Comparison of ENCODE assay signal across 26 cellular contexts in the genomic region with DNA sequence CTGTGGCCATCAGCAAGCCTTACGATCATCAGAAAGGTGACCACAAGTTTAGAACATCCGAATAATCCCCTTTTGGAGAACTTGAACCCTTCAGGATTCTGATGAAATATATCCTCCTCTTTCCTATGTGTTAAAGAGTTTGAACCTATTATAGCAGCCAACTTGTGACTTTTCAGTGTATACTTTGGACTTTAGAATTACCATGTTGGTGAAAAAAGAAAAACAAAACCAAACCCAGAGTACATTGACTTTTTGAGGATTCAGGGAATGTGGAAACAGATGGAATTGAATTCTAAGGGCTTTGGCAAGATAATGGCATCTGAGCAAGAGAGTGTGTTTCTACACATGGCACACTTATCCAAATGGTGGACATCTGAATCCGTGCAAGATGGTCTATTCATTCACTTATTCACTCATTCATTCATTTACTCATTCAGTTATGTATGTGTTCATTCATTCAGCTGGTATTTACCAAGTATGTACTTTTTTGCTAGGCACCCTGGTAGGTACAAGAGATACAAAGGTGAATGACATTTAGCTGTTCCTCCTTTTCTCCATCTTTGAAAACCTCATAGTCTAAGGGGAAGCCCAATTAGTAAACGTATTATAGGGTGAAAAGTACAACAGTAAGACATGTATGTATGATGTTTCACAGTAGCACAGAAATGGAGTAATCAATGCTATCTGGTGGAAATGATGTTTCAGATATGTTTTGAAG.
DNase-seq lines count a peak whose midpoint lies in the region; ATAC-seq and TF ChIP-seq lines count a peak whose summit lies in the region.
"Had no signal": no experiment of that assay in that cellular context is flagged by ENCODE, and none has a peak within 500 bp of the region (broad histone marks: within the 10 kb centered on the region; RNA-seq: fewer than 3 reads in every experiment).

No MANE protein-coding gene starts in this region.

- no peak for TF ChIP-seq CTCF in thoracic aorta (IDR thresholded peaks at IDR 0.05)

- no peak overlapping the region for H3K4me3 ChIP-seq in thoracic aorta
- H3K4me3 ChIP-seq: K562, SJCRH30 had no signal

- peaks cover 19 to 82% of the 10 kb centered on the region in 2 donors for H3K4me1 ChIP-seq in thoracic aorta (ENCODE audit: control insufficient read depth in 1 of 2, low read depth in 2 of 2)
- H3K4me1 ChIP-seq: BE2C, SJCRH30 had no signal

- ATAC-seq in GM18867 (IDR thresholded peaks at IDR 0.05; ENCODE audit: unreplicated experiment) (peak; percentile 19), HG03342 (IDR thresholded peaks at IDR 0.05; ENCODE audit: unreplicated experiment) (peak; percentile 32), left lobe of liver (peak; percentile 70), thoracic aorta (ENCODE audit: insufficient number of reproducible peaks, low FRiP score, low read depth) (no peak)
- ATAC-seq: K562, PC-3 had no signal

- H3K27ac ChIP-seq in thoracic aorta, result peak overlapping the region; percentile 74 to 80
- H3K27ac ChIP-seq: SJCRH30 had no signal

- H3K9me3 ChIP-seq in thoracic aorta, result no peaks in the 10 kb centered on the region
- H3K9me3 ChIP-seq: BE2C, SJCRH30 had no signal

- DNase-seq in left lobe of liver (ENCODE audit: low spot score) (no peak), thoracic aorta (ENCODE audit: low spot score) (no peak), COLO668 (lab: John Stamatoyannopoulos, UW; ENCODE audit: unreplicated experiment) (no peak), NCI-H82 treated with DMSO at 0.1 percent for 48 hours (lab: John Stamatoyannopoulos, UW; ENCODE audit: unreplicated experiment) (no peak), epidermal melanocyte (ENCODE audit: insufficient read length, low spot score) (no peak), NCI-H748 (lab: John Stamatoyannopoulos, UW; ENCODE audit: unreplicated experiment) (no peak)
- DNase-seq: 8988T; ACHN; BE2C; CD8-positive, alpha-beta memory T cell; DMS153; DND-41; HCEC 1CT; Kasumi-1; NCI-H1092 treated with DMSO at 0.1 percent for 48 hours; NCI-H1436; NCI-H1930; NCI-H2107; NCI-H524; NCI-H774; NK-92 treated with Interleukin-12 subunit alpha and Interleukin-12 subunit beta, amount 100 ng/mL, for 24 hours; PC-3; SJCRH30 had no signal

- H3K36me3 ChIP-seq in thoracic aorta, result peaks cover 24% of the 10 kb centered on the region
- H3K36me3 ChIP-seq: BE2C, SJCRH30 had no signal

- no peaks in the 10 kb centered on the region for H3K27me3 ChIP-seq in thoracic aorta (replicated peaks; ENCODE audit: insufficient read depth)
- H3K27me3 ChIP-seq: SJCRH30 had no signal
